1 cellular context compared by ENCODE assay signal in genomic region chr2:143768991-143769390, GRCh38.
TF ChIP-seq lines count a peak whose summit lies in the region.

No MANE protein-coding gene starts in this region.

TF ChIP-seq in K562, 482 proteins besides CTCF, POLR2A, EP300 and RAD21 (continued from another document):
- TF ChIP-seq CTBP1 (IDR thresholded peaks at IDR 0.05; ENCODE audit: borderline replicate concordance) (no peak), MED1 (CRISPR knock-in tag; IDR thresholded peaks at IDR 0.05; ENCODE audit: borderline replicate concordance) (no peak), JUN (IDR thresholded peaks at IDR 0.05; ENCODE audit: borderline replicate concordance, low read depth, low read length) (no peak), JUN (CRISPR knock-in tag; IDR thresholded peaks at IDR 0.05; ENCODE audit: borderline replicate concordance) (no peak), CHD7 (IDR thresholded peaks at IDR 0.05; ENCODE audit: low read depth, low read length) (no peak), RBM15 (IDR thresholded peaks at IDR 0.05; ENCODE audit: insufficient read depth, low read length) (no peak), WHSC1 (IDR thresholded peaks at IDR 0.05; ENCODE audit: low read length) (no peak), POLR2G (IDR thresholded peaks at IDR 0.05; ENCODE audit: low read depth, low read length) (no peak), POLR3G (IDR thresholded peaks at IDR 0.05; ENCODE audit: extremely low read depth, insufficient read length, insufficient replicate concordance) (no peak)
